24 cellular contexts compared by ENCODE assay signal in the genomic region with DNA sequence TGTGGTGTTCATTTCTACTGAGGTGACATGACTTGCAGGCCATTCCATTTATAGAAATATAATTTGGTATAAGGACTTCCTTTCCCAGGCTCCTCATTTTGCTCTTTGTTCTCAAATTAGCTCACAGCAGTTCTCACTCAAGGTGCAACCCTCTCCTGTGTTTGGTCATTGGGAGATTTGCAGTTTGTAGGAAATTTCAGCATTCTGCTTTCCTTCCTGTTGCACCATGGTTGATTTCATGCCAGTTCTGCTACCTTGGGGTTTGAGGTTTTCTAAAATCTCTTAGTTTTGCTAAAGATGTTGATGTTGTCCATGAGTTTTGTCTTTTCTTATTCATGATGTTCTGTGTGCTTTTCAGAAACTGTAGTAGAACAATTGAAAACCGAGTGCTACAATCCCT.
DNase-seq lines count a peak whose midpoint lies in the region; ATAC-seq, FAIRE-seq and TF ChIP-seq lines count a peak whose summit lies in the region.
"Had no signal": no experiment of that assay in that cellular context is flagged by ENCODE, and none has a peak within 500 bp of the region (broad histone marks: within the 10 kb centered on the region; RNA-seq: fewer than 3 reads in every experiment).

No MANE protein-coding gene starts in this region.

- peak overlapping the region; percentile 50 for H3K27ac ChIP-seq in HL-60 (replicated peaks)
- H3K27ac ChIP-seq in spleen = peak overlapping the region in 7 of 8 donors; percentile 14 to 85 (median 55)
- no peak overlapping the region for H3K27ac ChIP-seq in HepG2 (ENCODE audit: extremely low read length, insufficient read depth, low read length)
- H3K27ac ChIP-seq: 22Rv1, C4-2B had no signal

- FAIRE-seq in HepG2 (lab: Jason Lieb, UNC) = no peak
- FAIRE-seq: A204.1, G401.6, GM12878, GM19239, H54 had no signal

- CTCF ChIA-PET in HepG2 (lab: Yijun Ruan, JAX; ENCODE audit: low intra/inter-chr PET ratio, low total read pairs) = no interaction called here

- TF ChIP-seq CTCF in HL-60 (IDR thresholded peaks at IDR 0.05; ENCODE audit: insufficient read depth, low read length) (no peak), spleen (IDR thresholded peaks at IDR 0.05 in 8 of 11, conservative IDR thresholded peaks at IDR 0.05 in 3 of 11) (no peak), HepG2 (CRISPR knock-in tag; IDR thresholded peaks at IDR 0.05) (no peak)

- TF ChIP-seq EP300 in HepG2 (IDR thresholded peaks at IDR 0.05; ENCODE audit: low read depth in 2 of 2, low read length in 2 of 2) (no peak), HepG2 (CRISPR knock-in tag; IDR thresholded peaks at IDR 0.05; ENCODE audit: borderline replicate concordance) (no peak)

- in situ Hi-C loops in HepG2 (cut with HindIII; ENCODE audit: extremely low pct_ligation_motif_present, low pct_unique_long_range_greater_than_20kb) = no loop called here

- H3K4me3 ChIP-seq in HL-60 (replicated peaks; ENCODE audit: insufficient read depth, low read length) (no peak overlapping the region), spleen (peak overlapping the region in 1 of 8 donors; percentile 23), HepG2 (replicated peaks in 1 of 3; ENCODE audit: insufficient read depth in 1 of 3, low read depth in 2 of 3, low read length in 3 of 3) (no peak overlapping the region)
- H3K4me3 ChIP-seq: GM12878, HAP-1 had no signal

- DNase-seq in NOMO-1 treated with DMSO at 0.1 percent for 48 hours (lab: John Stamatoyannopoulos, UW; ENCODE audit: unreplicated experiment) (peak; percentile 10), NOMO-1 treated with dmso at 0.1 percent for 144 hours (lab: John Stamatoyannopoulos, UW; ENCODE audit: unreplicated experiment) (no peak), HL-60 (ENCODE audit: low read depth in 1 of 2, low spot score in 1 of 2) (peak in 1 of 2 experiments; percentile 82), SKM-1 treated with dmso at 0.1 percent for 144 hours (lab: John Stamatoyannopoulos, UW; ENCODE audit: unreplicated experiment) (peak; percentile 56), spleen (no peak), HepG2 (ENCODE audit: low spot score) (no peak)
- DNase-seq: BE2C; Caco-2; CD4-positive, CD25-positive, alpha-beta regulatory T cell; CD8-positive, alpha-beta T cell; DMS153; DND-41; GOT3; HFFc6 had no signal

- peaks cover 0 to 5% (median 0%) of the 10 kb centered on the region in 6 donors for H3K4me1 ChIP-seq in spleen
- H3K4me1 ChIP-seq in HepG2 (ENCODE audit: insufficient read depth, low read length) = no peaks in the 10 kb centered on the region
- H3K4me1 ChIP-seq: BE2C, Caco-2, HAP-1 had no signal

- POLR2A ChIA-PET in HepG2 (lab: Yijun Ruan, JAX) = no interaction called here

- TF ChIP-seq POLR2A in spleen (IDR thresholded peaks at IDR 0.05) (no peak), HepG2 (IDR thresholded peaks at IDR 0.05; ENCODE audit: insufficient read depth in 1 of 2, low read depth in 2 of 2, low read length in 2 of 2) (no peak)

- WGBS in spleen, 5 donors = 47 to 74% (median 57%) methylated on average over 1 of the region's 1 CpG
- WGBS in HepG2 (ENCODE audit: low lambda C conversion rate) = 0% methylated on average over 1 of the region's 1 CpG

- H3K36me3 ChIP-seq in spleen = no peaks in the 10 kb centered on the region
- H3K36me3 ChIP-seq in HepG2 (replicated peaks in 1 of 2; ENCODE audit: control insufficient read depth in 1 of 2, insufficient read depth in 2 of 2, low read length in 2 of 2) = no peaks in the 10 kb centered on the region
- H3K36me3 ChIP-seq: BE2C, HAP-1 had no signal

- no peak overlapping the region for H3K9ac ChIP-seq in HepG2 (ENCODE audit: insufficient read depth, low read depth, low read length)

- H2AFZ ChIP-seq in HepG2 (ENCODE audit: low read length) = no peak overlapping the region

- TF ChIP-seq RAD21 in HepG2 (CRISPR knock-in tag; IDR thresholded peaks at IDR 0.05) = no peak

- no peak for ATAC-seq in GM21528 (IDR thresholded peaks at IDR 0.05; ENCODE audit: low FRiP score, unreplicated experiment)
- ATAC-seq in HepG2 = no peak
- ATAC-seq in HG03280 (IDR thresholded peaks at IDR 0.05; ENCODE audit: unreplicated experiment) = no peak
- ATAC-seq: CD8-positive, alpha-beta T cell; GM12878 had no signal

- H4K20me1 ChIP-seq in HepG2 (ENCODE audit: insufficient read depth, low read length) = no peaks in the 10 kb centered on the region

- no peaks in the 10 kb centered on the region for H3K79me2 ChIP-seq in HepG2 (ENCODE audit: insufficient read depth, low read length)

- no TSS peak for BruUV-seq in HepG2 (replicated peaks; lab: Mats Ljungman, UMichigan)

- H3K9me3 ChIP-seq in spleen = peaks cover 0 to 4% (median 0%) of the 10 kb centered on the region in 8 donors
- no peaks in the 10 kb centered on the region for H3K9me3 ChIP-seq in HepG2 (ENCODE audit: low read length)
- H3K9me3 ChIP-seq: BE2C had no signal

- H3K4me2 ChIP-seq in HepG2 (ENCODE audit: low read depth, low read length) = no peak overlapping the region

- intact Hi-C loops in spleen (cut with DNase I; ENCODE audit: low total_unique reads) (loop anchor here (10.0 kb wide), 1 partner anchor 106 kb away; no protein-coding TSS in a partner anchor), HepG2 (cut with micrococcal nuclease; ENCODE audit: unreplicated experiment) (no loop called here)

- H3K27me3 ChIP-seq in HL-60 (ENCODE audit: insufficient read depth, poor library complexity, severe bottlenecking) (no peaks in the 10 kb centered on the region), spleen (replicated peaks in 1 of 7) (peaks cover 0 to 7% (median 0%) of the 10 kb centered on the region in 7 donors), HepG2 (ENCODE audit: control insufficient read depth in 1 of 2, insufficient read depth in 2 of 2, low read length in 2 of 2) (peaks cover 0 to 14% of the 10 kb centered on the region in 2 experiments; a peak in 1 of 5 replicates)
- H3K27me3 ChIP-seq: BE2C had no signal

TF ChIP-seq in HepG2, 621 proteins besides CTCF, POLR2A, EP300 and RAD21:
- TF ChIP-seq KAT2B (IDR thresholded peaks at IDR 0.05; ENCODE audit: borderline replicate concordance, low read depth, low read length) (no peak), HDAC1 (CRISPR knock-in tag; IDR thresholded peaks at IDR 0.05) (no peak), EHMT2 (IDR thresholded peaks at IDR 0.05; ENCODE audit: borderline replicate concordance, low read depth, low read length) (no peak), ZNF136 (CRISPR knock-in tag; IDR thresholded peaks at IDR 0.05; ENCODE audit: low read depth) (no peak), ZMYM4 (CRISPR knock-in tag; IDR thresholded peaks at IDR 0.05) (no peak), FOXA3 (CRISPR knock-in tag; IDR thresholded peaks at IDR 0.05) (no peak), MED13 (CRISPR knock-in tag; IDR thresholded peaks at IDR 0.05) (no peak), ZNF713 (CRISPR knock-in tag; IDR thresholded peaks at IDR 0.05) (no peak), SMAD3 (CRISPR knock-in tag; IDR thresholded peaks at IDR 0.05) (no peak), HCFC1 (IDR thresholded peaks at IDR 0.05; ENCODE audit: low read depth, low read length) (no peak), ZMAT3 (CRISPR knock-in tag; conservative IDR thresholded peaks at IDR 0.05) (no peak), ATM (IDR thresholded peaks at IDR 0.05; ENCODE audit: borderline replicate concordance) (no peak), HOXA5 (CRISPR knock-in tag; IDR thresholded peaks at IDR 0.05) (no peak), ZNF777 (CRISPR knock-in tag; IDR thresholded peaks at IDR 0.05) (no peak), U2AF2 (IDR thresholded peaks at IDR 0.05; ENCODE audit: low read depth, low read length) (no peak), RELA (CRISPR knock-in tag; IDR thresholded peaks at IDR 0.05) (no peak), ARNT (IDR thresholded peaks at IDR 0.05) (no peak), ZNF792 (CRISPR knock-in tag; IDR thresholded peaks at IDR 0.05) (no peak)

Comparison
In these comparisons a context has a peak if more than half of its experiments do, and no peak if none do; other contexts are left out.
1. DNase-seq: peak in NOMO-1 treated with DMSO at 0.1 percent for 48 hours (single experiment) and SKM-1 treated with dmso at 0.1 percent for 144 hours (single experiment); none in NOMO-1 treated with dmso at 0.1 percent for 144 hours (single experiment), spleen (single experiment) and HepG2 (single experiment).